Comparison of ENCODE assay signal across 1 cellular context in the genomic region with DNA sequence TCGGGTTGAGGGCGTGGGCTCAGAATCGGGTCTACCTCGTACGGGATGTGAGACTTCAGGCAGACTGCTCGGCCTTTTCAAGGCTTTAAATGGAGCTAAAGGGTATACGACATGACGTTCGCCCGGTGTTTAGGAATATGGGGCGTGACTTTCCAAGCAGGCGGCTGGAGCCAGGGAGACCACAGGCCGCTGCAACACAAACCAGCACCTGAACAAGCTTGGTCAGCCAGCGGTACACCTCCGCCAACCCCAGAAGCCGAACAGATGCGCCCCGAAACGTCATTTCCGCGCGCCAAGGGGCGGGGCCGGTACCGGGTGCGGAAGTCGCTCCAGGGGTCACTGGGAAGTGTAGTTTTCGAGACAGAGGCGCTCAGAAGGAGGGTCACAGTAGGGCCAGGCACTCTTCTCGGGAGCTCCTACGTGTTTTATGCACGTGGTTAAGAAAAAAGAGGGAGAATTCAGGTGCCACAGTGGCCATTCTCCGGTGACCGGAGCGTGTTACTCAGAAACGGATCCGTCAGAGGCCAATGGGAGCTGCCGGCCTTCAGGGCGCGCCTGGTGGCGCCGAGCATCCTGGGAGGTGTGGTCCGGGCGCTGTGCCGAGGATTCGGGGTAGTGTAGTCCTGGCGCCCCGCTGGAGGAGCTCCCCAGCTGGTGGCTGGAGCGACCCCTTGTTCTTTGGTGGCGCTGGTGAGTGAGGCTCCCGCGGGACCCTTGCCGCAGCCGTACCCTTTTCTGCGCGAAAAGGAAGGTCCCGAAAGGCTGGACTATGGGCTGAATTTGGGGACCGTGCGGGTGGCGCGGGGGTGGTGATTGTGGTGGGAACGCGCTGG.
TF ChIP-seq lines count a peak whose summit lies in the region.

A gene (plus strand): TSS at position 613 of the 833 bp plus-strand sequence. CDS start 17,160 bp downstream, outside the sequence.

TF ChIP-seq in HepG2, 621 proteins besides CTCF, POLR2A, EP300 and RAD21 (continues in another document):
- TF ChIP-seq, protein P1, sequence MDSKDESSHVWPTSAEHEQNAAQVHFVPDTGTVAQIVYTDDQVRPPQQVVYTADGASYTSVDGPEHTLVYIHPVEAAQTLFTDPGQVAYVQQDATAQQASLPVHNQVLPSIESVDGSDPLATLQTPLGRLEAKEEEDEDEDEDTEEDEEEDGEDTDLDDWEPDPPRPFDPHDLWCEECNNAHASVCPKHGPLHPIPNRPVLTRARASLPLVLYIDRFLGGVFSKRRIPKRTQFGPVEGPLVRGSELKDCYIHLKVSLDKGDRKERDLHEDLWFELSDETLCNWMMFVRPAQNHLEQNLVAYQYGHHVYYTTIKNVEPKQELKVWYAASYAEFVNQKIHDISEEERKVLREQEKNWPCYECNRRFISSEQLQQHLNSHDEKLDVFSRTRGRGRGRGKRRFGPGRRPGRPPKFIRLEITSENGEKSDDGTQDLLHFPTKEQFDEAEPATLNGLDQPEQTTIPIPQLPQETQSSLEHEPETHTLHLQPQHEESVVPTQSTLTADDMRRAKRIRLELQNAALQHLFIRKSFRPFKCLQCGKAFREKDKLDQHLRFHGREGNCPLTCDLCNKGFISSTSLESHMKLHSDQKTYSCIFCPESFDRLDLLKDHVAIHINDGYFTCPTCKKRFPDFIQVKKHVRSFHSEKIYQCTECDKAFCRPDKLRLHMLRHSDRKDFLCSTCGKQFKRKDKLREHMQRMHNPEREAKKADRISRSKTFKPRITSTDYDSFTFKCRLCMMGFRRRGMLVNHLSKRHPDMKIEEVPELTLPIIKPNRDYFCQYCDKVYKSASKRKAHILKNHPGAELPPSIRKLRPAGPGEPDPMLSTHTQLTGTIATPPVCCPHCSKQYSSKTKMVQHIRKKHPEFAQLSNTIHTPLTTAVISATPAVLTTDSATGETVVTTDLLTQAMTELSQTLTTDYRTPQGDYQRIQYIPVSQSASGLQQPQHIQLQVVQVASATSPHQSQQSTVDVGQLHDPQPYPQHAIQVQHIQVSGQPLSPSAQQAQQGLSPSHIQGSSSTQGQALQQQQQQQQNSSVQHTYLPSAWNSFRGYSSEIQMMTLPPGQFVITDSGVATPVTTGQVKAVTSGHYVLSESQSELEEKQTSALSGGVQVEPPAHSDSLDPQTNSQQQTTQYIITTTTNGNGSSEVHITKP (CRISPR knock-in tag; IDR thresholded peaks at IDR 0.05; ENCODE audit: low read depth), result peak; percentile 72
- TF ChIP-seq GLI4 (CRISPR knock-in tag; IDR thresholded peaks at IDR 0.05; ENCODE audit: borderline replicate concordance) (peak; percentile 69; the same call in 1 of the 2 replicates), NFIB (CRISPR knock-in tag; IDR thresholded peaks at IDR 0.05; ENCODE audit: borderline replicate concordance) (no peak), ZNF143 (CRISPR knock-in tag; IDR thresholded peaks at IDR 0.05) (peak; percentile 97), MATR3 (CRISPR knock-in tag; IDR thresholded peaks at IDR 0.05) (no peak), CENPX (CRISPR knock-in tag; IDR thresholded peaks at IDR 0.05) (no peak), FIP1L1 (IDR thresholded peaks at IDR 0.05; ENCODE audit: borderline replicate concordance, insufficient read depth, low read depth, low read length) (no peak; the same call in 1 of the 2 replicates), SOX13 (IDR thresholded peaks at IDR 0.05) (peak; percentile 57; the same call in 1 of the 2 replicates), SOX13 (CRISPR knock-in tag; conservative IDR thresholded peaks at IDR 0.05 in 1 of 2, IDR thresholded peaks at IDR 0.05 in 1 of 2) (peak; percentile 22 to 49; a peak in 2 of 4 replicates), SMARCC2 (IDR thresholded peaks at IDR 0.05) (no peak), RBM22 (optimal IDR thresholded peaks at IDR 0.05; ENCODE audit: low read length) (peak; percentile 88), XBP1 (CRISPR knock-in tag; IDR thresholded peaks at IDR 0.05) (peak; percentile 21; the same call in 1 of the 2 replicates), ZNF235 (CRISPR knock-in tag; IDR thresholded peaks at IDR 0.05; ENCODE audit: borderline replicate concordance) (peak; percentile 62; the same call in 1 of the 2 replicates), SIX1 (CRISPR knock-in tag; IDR thresholded peaks at IDR 0.05; ENCODE audit: borderline replicate concordance) (peak; percentile 8; the same call in 1 of the 2 replicates), NFYB (CRISPR knock-in tag; IDR thresholded peaks at IDR 0.05) (peak; percentile 82), HNRNPH1 (optimal IDR thresholded peaks at IDR 0.05; ENCODE audit: low read depth, low read length) (no peak), KMT2A (CRISPR knock-in tag; IDR thresholded peaks at IDR 0.05) (no peak; the same call in none of the 2 replicates), PHF5A (CRISPR knock-in tag; IDR thresholded peaks at IDR 0.05; ENCODE audit: low read depth, unreplicated experiment) (peak; percentile 12), ZNF776 (CRISPR knock-in tag; IDR thresholded peaks at IDR 0.05) (peak; percentile 37), CBFB (CRISPR knock-in tag; IDR thresholded peaks at IDR 0.05) (peak; percentile 42; the same call in 1 of the 2 replicates), CBX1 (IDR thresholded peaks at IDR 0.05; ENCODE audit: low read depth) (peak; percentile 96), SRY (CRISPR knock-in tag; IDR thresholded peaks at IDR 0.05) (no peak; the same call in 1 of the 2 replicates), HMG20B (CRISPR knock-in tag; conservative IDR thresholded peaks at IDR 0.05) (peak; percentile 54; the same call in 1 of the 2 replicates), ZNF772 (CRISPR knock-in tag; IDR thresholded peaks at IDR 0.05) (peak; percentile 91), ZNF816 (CRISPR knock-in tag; IDR thresholded peaks at IDR 0.05; ENCODE audit: borderline replicate concordance) (0 out of 2 replicates have a peak, but pooled peaks have one; percentile 20), ASH2L (IDR thresholded peaks at IDR 0.05; ENCODE audit: insufficient read length, low read depth, low read length) (peak; percentile 98), ZFP90 (CRISPR knock-in tag; IDR thresholded peaks at IDR 0.05; ENCODE audit: borderline replicate concordance) (peak; percentile 82), ZKSCAN5 (CRISPR knock-in tag; IDR thresholded peaks at IDR 0.05) (no peak), ZNF30 (CRISPR knock-in tag; IDR thresholded peaks at IDR 0.05) (peak; percentile 94), ZNF496 (CRISPR knock-in tag; IDR thresholded peaks at IDR 0.05; ENCODE audit: insufficient replicate concordance) (no peak)
- TF ChIP-seq, protein P2, sequence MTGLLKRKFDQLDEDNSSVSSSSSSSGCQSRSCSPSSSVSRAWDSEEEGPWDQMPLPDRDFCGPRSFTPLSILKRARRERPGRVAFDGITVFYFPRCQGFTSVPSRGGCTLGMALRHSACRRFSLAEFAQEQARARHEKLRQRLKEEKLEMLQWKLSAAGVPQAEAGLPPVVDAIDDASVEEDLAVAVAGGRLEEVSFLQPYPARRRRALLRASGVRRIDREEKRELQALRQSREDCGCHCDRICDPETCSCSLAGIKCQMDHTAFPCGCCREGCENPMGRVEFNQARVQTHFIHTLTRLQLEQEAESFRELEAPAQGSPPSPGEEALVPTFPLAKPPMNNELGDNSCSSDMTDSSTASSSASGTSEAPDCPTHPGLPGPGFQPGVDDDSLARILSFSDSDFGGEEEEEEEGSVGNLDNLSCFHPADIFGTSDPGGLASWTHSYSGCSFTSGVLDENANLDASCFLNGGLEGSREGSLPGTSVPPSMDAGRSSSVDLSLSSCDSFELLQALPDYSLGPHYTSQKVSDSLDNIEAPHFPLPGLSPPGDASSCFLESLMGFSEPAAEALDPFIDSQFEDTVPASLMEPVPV (CRISPR knock-in tag; IDR thresholded peaks at IDR 0.05), result no peak; the same call in 1 of the 2 replicates
- TF ChIP-seq, protein P3, sequence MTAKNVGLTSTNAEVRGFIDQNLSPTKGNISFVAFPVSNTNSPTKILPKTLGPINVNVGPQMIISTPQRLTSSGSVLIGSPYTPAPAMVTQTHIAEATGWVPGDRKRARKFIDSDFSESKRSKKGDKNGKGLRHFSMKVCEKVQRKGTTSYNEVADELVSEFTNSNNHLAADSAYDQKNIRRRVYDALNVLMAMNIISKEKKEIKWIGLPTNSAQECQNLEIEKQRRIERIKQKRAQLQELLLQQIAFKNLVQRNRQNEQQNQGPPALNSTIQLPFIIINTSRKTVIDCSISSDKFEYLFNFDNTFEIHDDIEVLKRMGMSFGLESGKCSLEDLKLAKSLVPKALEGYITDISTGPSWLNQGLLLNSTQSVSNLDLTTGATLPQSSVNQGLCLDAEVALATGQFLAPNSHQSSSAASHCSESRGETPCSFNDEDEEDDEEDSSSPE (CRISPR knock-in tag; IDR thresholded peaks at IDR 0.05), result peak; percentile 92
- TF ChIP-seq, protein P4, sequence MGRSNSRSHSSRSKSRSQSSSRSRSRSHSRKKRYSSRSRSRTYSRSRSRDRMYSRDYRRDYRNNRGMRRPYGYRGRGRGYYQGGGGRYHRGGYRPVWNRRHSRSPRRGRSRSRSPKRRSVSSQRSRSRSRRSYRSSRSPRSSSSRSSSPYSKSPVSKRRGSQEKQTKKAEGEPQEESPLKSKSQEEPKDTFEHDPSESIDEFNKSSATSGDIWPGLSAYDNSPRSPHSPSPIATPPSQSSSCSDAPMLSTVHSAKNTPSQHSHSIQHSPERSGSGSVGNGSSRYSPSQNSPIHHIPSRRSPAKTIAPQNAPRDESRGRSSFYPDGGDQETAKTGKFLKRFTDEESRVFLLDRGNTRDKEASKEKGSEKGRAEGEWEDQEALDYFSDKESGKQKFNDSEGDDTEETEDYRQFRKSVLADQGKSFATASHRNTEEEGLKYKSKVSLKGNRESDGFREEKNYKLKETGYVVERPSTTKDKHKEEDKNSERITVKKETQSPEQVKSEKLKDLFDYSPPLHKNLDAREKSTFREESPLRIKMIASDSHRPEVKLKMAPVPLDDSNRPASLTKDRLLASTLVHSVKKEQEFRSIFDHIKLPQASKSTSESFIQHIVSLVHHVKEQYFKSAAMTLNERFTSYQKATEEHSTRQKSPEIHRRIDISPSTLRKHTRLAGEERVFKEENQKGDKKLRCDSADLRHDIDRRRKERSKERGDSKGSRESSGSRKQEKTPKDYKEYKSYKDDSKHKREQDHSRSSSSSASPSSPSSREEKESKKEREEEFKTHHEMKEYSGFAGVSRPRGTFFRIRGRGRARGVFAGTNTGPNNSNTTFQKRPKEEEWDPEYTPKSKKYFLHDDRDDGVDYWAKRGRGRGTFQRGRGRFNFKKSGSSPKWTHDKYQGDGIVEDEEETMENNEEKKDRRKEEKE (IDR thresholded peaks at IDR 0.05), result no peak
- TF ChIP-seq, protein P5, sequence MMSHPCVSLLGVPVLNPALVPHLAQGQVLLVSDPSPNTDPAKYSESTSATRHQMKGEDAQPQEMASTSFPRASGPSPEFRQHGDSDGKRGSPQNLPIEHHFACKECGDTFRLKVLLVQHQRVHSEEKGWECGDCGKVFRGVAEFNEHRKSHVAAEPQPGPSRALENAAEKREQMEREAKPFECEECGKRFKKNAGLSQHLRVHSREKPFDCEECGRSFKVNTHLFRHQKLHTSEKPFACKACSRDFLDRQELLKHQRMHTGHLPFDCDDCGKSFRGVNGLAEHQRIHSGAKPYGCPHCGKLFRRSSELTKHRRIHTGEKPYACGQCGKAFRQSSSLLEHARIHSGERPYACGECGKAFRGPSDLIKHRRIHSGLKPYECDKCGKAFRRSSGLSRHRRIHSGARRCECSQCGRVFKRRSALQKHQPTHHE (CRISPR knock-in tag; IDR thresholded peaks at IDR 0.05; ENCODE audit: borderline replicate concordance), result peak; percentile 67; the same call in 1 of the 2 replicates
- TF ChIP-seq, protein P6, sequence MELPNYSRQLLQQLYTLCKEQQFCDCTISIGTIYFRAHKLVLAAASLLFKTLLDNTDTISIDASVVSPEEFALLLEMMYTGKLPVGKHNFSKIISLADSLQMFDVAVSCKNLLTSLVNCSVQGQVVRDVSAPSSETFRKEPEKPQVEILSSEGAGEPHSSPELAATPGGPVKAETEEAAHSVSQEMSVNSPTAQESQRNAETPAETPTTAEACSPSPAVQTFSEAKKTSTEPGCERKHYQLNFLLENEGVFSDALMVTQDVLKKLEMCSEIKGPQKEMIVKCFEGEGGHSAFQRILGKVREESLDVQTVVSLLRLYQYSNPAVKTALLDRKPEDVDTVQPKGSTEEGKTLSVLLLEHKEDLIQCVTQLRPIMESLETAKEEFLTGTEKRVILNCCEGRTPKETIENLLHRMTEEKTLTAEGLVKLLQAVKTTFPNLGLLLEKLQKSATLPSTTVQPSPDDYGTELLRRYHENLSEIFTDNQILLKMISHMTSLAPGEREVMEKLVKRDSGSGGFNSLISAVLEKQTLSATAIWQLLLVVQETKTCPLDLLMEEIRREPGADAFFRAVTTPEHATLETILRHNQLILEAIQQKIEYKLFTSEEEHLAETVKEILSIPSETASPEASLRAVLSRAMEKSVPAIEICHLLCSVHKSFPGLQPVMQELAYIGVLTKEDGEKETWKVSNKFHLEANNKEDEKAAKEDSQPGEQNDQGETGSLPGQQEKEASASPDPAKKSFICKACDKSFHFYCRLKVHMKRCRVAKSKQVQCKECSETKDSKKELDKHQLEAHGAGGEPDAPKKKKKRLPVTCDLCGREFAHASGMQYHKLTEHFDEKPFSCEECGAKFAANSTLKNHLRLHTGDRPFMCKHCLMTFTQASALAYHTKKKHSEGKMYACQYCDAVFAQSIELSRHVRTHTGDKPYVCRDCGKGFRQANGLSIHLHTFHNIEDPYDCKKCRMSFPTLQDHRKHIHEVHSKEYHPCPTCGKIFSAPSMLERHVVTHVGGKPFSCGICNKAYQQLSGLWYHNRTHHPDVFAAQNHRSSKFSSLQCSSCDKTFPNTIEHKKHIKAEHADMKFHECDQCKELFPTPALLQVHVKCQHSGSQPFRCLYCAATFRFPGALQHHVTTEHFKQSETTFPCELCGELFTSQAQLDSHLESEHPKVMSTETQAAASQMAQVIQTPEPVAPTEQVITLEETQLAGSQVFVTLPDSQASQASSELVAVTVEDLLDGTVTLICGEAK (IDR thresholded peaks at IDR 0.05), result peak; percentile 87
- TF ChIP-seq, protein P6 (CRISPR knock-in tag; IDR thresholded peaks at IDR 0.05), result peak; percentile 92
